15 cellular contexts compared by ENCODE assay signal in the genomic region with DNA sequence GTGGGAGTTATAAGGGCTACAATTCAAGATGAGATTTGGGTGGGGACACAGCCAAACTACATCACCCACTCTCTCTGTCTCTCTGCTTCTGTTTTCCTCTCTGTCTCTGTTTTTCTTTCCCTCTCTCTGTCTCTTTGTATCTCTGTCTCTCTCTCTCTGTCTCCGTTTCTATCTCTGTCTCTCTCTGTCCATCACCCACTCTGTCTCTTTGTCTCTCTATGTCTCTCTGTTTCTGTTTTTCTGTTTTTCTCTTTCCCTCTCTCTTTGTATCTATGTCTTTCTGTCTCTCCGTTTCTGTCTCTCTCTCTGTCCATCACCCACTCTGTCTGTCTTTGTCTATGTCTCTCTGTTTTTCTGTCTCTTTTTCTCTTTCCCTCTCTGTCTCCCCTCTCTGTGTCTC.
"Had no signal": no experiment of that assay in that cellular context is flagged by ENCODE, and none has a peak within 500 bp of the region (broad histone marks: within the 10 kb centered on the region; RNA-seq: fewer than 3 reads in every experiment).

No MANE protein-coding gene starts in this region.

- DNase-seq: activated CD4-positive, alpha-beta memory T cell treated with anti-CD3 and anti-CD28 coated beads, Interleukin-2, amount 10 ng/mL, durations not matched to agents 7 days and 5 days; activated CD4-positive, alpha-beta T cell treated with anti-CD3 and anti-CD28 coated beads for 1 hour; central memory CD4-positive, alpha-beta T cell; cortex of kidney; effector memory CD8-positive, alpha-beta T cell; erythroblast; left ventricle myocardium superior; retina; SHP77 treated with DMSO at 0.1 percent for 48 hours; stimulated activated CD4-positive, alpha-beta T cell treated with anti-CD3 and anti-CD28 coated beads, Interleukin-15, amount 100 ng/mL, for 24 hours; stimulated activated CD4-positive, alpha-beta T cell treated with anti-CD3 and anti-CD28 coated beads, Interleukin-4, amount 100 ng/mL, for 24 hours; T-helper 9 cell; transverse colon had no signal

- H3K4me1 ChIP-seq: parathyroid adenoma, transverse colon had no signal

- H3K27me3 Mint-ChIP-seq: activated CD4-positive, alpha-beta memory T cell treated with anti-CD3 and anti-CD28 coated beads, Interleukin-2, amount 10 ng/mL, durations not matched to agents 7 days and 5 days; effector memory CD8-positive, alpha-beta T cell had no signal

- H3K4me3 Mint-ChIP-seq: activated CD4-positive, alpha-beta memory T cell treated with anti-CD3 and anti-CD28 coated beads, Interleukin-2, amount 10 ng/mL, durations not matched to agents 7 days and 5 days; effector memory CD8-positive, alpha-beta T cell had no signal

- ATAC-seq: effector memory CD8-positive, alpha-beta T cell; left ventricle myocardium superior had no signal

- H3K27ac ChIP-seq: hepatocyte, parathyroid adenoma, transverse colon had no signal

- H3K9me3 Mint-ChIP-seq: effector memory CD8-positive, alpha-beta T cell had no signal

- H3K9me3 ChIP-seq: transverse colon had no signal

- H3K4me3 ChIP-seq: hepatocyte, transverse colon had no signal

- H3K27ac Mint-ChIP-seq: activated CD4-positive, alpha-beta memory T cell treated with anti-CD3 and anti-CD28 coated beads, Interleukin-2, amount 10 ng/mL, durations not matched to agents 7 days and 5 days had no signal

- H3K9ac ChIP-seq: parathyroid adenoma had no signal

- H3K27me3 ChIP-seq: hepatocyte, transverse colon had no signal
